1 cellular context compared by ENCODE assay signal in the genomic region with DNA sequence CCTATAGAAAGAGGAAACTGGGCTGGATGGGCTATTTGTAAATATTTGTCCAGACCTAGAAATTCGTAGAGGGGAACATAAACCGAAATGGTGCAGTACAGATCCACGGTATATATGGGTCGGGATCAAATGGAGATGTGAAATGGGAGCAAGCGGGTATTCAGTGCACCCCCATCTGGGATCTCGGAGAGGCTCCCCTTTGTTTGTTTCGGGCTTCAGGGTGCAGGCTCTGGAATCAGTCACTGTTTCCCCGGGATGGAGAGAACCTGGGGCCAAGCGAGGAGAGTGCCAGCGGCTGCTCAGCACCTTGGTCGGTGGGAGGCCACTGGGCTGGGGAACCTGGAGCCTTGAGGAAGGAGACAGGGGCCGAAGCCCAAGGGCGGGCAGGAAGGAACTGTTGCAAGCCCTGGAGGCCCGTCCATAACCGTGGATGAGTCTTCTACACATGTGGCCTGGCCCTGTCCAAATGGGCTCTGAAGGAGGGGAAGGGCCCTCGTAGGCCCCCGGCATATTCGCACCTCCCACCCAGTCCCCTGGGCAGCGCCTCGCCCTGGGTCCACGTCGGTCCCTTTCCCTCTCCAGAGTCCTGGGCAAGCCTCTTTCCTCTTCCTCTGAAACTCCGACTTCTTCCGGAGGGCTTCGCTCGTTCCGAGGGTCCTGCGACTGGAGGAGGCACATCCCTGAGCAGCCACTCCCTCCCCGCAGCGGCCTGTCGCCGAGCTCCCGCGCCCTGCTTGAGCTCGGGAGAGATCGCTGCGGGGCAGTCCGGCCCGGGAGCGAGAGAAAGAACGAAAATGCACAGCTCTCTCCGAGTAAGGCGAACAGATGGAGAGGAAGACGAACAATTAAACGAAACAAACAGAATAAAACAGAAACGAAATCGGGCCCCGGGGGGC.
TF ChIP-seq lines count a peak whose summit lies in the region.

No MANE protein-coding gene starts in this region.

TF ChIP-seq in GM12878, 131 proteins besides CTCF, POLR2A, EP300 and RAD21 (continued from another document):
- TF ChIP-seq, protein P1, sequence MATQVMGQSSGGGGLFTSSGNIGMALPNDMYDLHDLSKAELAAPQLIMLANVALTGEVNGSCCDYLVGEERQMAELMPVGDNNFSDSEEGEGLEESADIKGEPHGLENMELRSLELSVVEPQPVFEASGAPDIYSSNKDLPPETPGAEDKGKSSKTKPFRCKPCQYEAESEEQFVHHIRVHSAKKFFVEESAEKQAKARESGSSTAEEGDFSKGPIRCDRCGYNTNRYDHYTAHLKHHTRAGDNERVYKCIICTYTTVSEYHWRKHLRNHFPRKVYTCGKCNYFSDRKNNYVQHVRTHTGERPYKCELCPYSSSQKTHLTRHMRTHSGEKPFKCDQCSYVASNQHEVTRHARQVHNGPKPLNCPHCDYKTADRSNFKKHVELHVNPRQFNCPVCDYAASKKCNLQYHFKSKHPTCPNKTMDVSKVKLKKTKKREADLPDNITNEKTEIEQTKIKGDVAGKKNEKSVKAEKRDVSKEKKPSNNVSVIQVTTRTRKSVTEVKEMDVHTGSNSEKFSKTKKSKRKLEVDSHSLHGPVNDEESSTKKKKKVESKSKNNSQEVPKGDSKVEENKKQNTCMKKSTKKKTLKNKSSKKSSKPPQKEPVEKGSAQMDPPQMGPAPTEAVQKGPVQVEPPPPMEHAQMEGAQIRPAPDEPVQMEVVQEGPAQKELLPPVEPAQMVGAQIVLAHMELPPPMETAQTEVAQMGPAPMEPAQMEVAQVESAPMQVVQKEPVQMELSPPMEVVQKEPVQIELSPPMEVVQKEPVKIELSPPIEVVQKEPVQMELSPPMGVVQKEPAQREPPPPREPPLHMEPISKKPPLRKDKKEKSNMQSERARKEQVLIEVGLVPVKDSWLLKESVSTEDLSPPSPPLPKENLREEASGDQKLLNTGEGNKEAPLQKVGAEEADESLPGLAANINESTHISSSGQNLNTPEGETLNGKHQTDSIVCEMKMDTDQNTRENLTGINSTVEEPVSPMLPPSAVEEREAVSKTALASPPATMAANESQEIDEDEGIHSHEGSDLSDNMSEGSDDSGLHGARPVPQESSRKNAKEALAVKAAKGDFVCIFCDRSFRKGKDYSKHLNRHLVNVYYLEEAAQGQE (IDR thresholded peaks at IDR 0.05; ENCODE audit: low read depth, low read length), result no peak
- TF ChIP-seq ATF7 (IDR thresholded peaks at IDR 0.05; ENCODE audit: low read depth) (no peak), PAX8 (IDR thresholded peaks at IDR 0.05) (no peak), CHD4 (IDR thresholded peaks at IDR 0.05) (no peak), HDAC2 (IDR thresholded peaks at IDR 0.05) (no peak), RELA (IDR thresholded peaks at IDR 0.05; ENCODE audit: borderline replicate concordance, partially characterized antibody) (no peak)
- TF ChIP-seq, protein P2, sequence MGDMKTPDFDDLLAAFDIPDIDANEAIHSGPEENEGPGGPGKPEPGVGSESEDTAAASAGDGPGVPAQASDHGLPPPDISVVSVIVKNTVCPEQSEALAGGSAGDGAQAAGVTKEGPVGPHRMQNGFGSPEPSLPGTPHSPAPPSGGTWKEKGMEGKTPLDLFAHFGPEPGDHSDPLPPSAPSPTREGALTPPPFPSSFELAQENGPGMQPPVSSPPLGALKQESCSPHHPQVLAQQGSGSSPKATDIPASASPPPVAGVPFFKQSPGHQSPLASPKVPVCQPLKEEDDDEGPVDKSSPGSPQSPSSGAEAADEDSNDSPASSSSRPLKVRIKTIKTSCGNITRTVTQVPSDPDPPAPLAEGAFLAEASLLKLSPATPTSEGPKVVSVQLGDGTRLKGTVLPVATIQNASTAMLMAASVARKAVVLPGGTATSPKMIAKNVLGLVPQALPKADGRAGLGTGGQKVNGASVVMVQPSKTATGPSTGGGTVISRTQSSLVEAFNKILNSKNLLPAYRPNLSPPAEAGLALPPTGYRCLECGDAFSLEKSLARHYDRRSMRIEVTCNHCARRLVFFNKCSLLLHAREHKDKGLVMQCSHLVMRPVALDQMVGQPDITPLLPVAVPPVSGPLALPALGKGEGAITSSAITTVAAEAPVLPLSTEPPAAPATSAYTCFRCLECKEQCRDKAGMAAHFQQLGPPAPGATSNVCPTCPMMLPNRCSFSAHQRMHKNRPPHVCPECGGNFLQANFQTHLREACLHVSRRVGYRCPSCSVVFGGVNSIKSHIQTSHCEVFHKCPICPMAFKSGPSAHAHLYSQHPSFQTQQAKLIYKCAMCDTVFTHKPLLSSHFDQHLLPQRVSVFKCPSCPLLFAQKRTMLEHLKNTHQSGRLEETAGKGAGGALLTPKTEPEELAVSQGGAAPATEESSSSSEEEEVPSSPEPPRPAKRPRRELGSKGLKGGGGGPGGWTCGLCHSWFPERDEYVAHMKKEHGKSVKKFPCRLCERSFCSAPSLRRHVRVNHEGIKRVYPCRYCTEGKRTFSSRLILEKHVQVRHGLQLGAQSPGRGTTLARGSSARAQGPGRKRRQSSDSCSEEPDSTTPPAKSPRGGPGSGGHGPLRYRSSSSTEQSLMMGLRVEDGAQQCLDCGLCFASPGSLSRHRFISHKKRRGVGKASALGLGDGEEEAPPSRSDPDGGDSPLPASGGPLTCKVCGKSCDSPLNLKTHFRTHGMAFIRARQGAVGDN (IDR thresholded peaks at IDR 0.05), result no peak
